Comparison of ENCODE assay signal across 27 cellular contexts in the genomic region with DNA sequence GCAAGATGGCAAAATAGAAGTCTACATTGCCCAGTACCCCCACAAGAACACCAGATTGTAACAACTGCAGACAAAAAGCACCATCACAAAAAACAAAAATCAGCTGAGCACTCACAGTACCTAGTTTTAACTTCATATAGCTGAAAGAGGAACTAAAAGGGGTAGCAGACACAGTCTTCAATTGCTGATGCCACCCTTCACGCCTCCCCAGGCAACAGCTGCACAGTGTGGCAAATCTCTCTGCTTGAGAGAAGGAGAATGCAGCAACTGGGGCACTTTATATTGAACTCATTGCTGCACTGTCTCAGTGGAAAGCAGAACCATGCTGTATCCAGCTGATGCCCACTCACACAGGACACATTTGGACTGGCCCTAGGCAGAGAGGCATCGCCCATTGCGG.
"Had no signal": no experiment of that assay in that cellular context is flagged by ENCODE, and none has a peak within 500 bp of the region (broad histone marks: within the 10 kb centered on the region; RNA-seq: fewer than 3 reads in every experiment).

No MANE protein-coding gene starts in this region.

- H3K27me3 ChIP-seq: breast epithelium, esophagus muscularis mucosa, gastrocnemius medialis, transverse colon had no signal

- H3K36me3 Mint-ChIP-seq: activated naive CD8-positive, alpha-beta T cell treated with anti-CD3 and anti-CD28 coated beads for 36 hours; stimulated activated naive B cell treated with anti-CD40 and anti-IgM and Interleukin-4, amounts not matched to agents 10 μg/mL and 1 μg/mL and 100 μg/mL, for 72 hours; T-cell had no signal

- H3K27me3 Mint-ChIP-seq: activated naive CD8-positive, alpha-beta T cell treated with anti-CD3 and anti-CD28 coated beads for 36 hours; activated T-helper 17 cell treated with anti-CD3 and anti-CD28 coated beads, Interleukin-2, amount 50 U/mL, for 72 hours; central memory CD8-positive, alpha-beta T cell; effector memory CD8-positive, alpha-beta T cell; stimulated activated naive B cell treated with anti-CD40 and anti-IgM and Interleukin-4, amounts not matched to agents 10 μg/mL and 1 μg/mL and 100 μg/mL, for 72 hours; T-cell had no signal

- H3K4me1 Mint-ChIP-seq: activated naive CD8-positive, alpha-beta T cell treated with anti-CD3 and anti-CD28 coated beads for 36 hours; activated T-helper 17 cell treated with anti-CD3 and anti-CD28 coated beads, Interleukin-2, amount 50 U/mL, for 72 hours; central memory CD8-positive, alpha-beta T cell; nephron progenitor cell; stimulated activated naive B cell treated with anti-CD40 and anti-IgM and Interleukin-4, amounts not matched to agents 10 μg/mL and 1 μg/mL and 100 μg/mL, for 72 hours; T-cell had no signal

- H3K9me3 Mint-ChIP-seq: nephron progenitor cell had no signal

- H3K9me3 ChIP-seq: breast epithelium, esophagus muscularis mucosa, gastrocnemius medialis, transverse colon had no signal

- H3K4me3 ChIP-seq: breast epithelium, esophagus muscularis mucosa, gastrocnemius medialis, transverse colon had no signal

- H3K27ac Mint-ChIP-seq: activated CD8-positive, alpha-beta T cell treated with anti-CD3 and anti-CD28 coated beads, Interleukin-2, amount 10 ng/mL, durations not matched to agents 7 days and 5 days; activated naive CD8-positive, alpha-beta T cell treated with anti-CD3 and anti-CD28 coated beads for 36 hours; activated T-helper 17 cell treated with anti-CD3 and anti-CD28 coated beads, Interleukin-2, amount 50 U/mL, for 72 hours; effector memory CD8-positive, alpha-beta T cell; nephron progenitor cell; stimulated activated naive B cell treated with anti-CD40 and anti-IgM and Interleukin-4, amounts not matched to agents 10 μg/mL and 1 μg/mL and 100 μg/mL, for 72 hours; T-cell; T-helper 2 cell treated with Interferon-gamma antibody and Interleukin-4, amounts not matched to agents 5 μg/mL and 100 μg/mL, for 36 hours had no signal

- H3K36me3 ChIP-seq: breast epithelium, esophagus muscularis mucosa, gastrocnemius medialis, transverse colon had no signal

- FAIRE-seq: colon, endothelial cell of umbilical vein, islet of Langerhans, small intestine, TTC549 had no signal

- DNase-seq: activated CD4-positive, alpha-beta T cell treated with anti-CD3 and anti-CD28 coated beads for 1 hour; activated CD4-positive, alpha-beta T cell treated with anti-CD3 and anti-CD28 coated beads, Interleukin-2, amount 50 U/mL, for 1 hour; activated CD8-positive, alpha-beta T cell treated with anti-CD3 and anti-CD28 coated beads, Interleukin-2, amount 10 ng/mL, durations not matched to agents 7 days and 5 days; activated naive CD4-positive, alpha-beta T cell treated with Interleukin-2 at 50 U/mL for 16 hours; activated naive CD8-positive, alpha-beta T cell treated with anti-CD3 and anti-CD28 coated beads for 36 hours; activated T-cell treated with anti-CD3 and anti-CD28 coated beads, Interleukin-2, amount 50 U/mL, for 1 hour; effector memory CD8-positive, alpha-beta T cell; gastrocnemius medialis; hypothalamus; left cardiac atrium; nephron progenitor cell; occipital lobe; small intestine; stimulated activated CD4-positive, alpha-beta T cell treated with anti-CD3 and anti-CD28 coated beads, Interleukin-15, amount 100 ng/mL, for 24 hours; stimulated activated CD8-positive, alpha-beta memory T cell treated with anti-CD3 and anti-CD28 coated beads, Interleukin-4, amount 100 ng/mL, for 48 hours; stimulated activated naive B cell treated with anti-CD40 and anti-IgM and Interleukin-4, amounts not matched to agents 10 μg/mL and 1 μg/mL and 100 μg/mL, for 72 hours; T-cell; transverse colon had no signal

- H3K4me3 Mint-ChIP-seq: activated CD8-positive, alpha-beta T cell treated with anti-CD3 and anti-CD28 coated beads, Interleukin-2, amount 10 ng/mL, durations not matched to agents 7 days and 5 days; activated naive CD8-positive, alpha-beta T cell treated with anti-CD3 and anti-CD28 coated beads for 36 hours; activated T-helper 17 cell treated with anti-CD3 and anti-CD28 coated beads, Interleukin-2, amount 50 U/mL, for 72 hours; central memory CD8-positive, alpha-beta T cell; effector memory CD8-positive, alpha-beta T cell; nephron progenitor cell; stimulated activated naive B cell treated with anti-CD40 and anti-IgM and Interleukin-4, amounts not matched to agents 10 μg/mL and 1 μg/mL and 100 μg/mL, for 72 hours; T-cell; T-helper 2 cell treated with Interferon-gamma antibody and Interleukin-4, amounts not matched to agents 5 μg/mL and 100 μg/mL, for 36 hours had no signal

- H3K27ac ChIP-seq: breast epithelium, esophagus muscularis mucosa, gastrocnemius medialis, transverse colon had no signal

- H3K4me1 ChIP-seq: breast epithelium, esophagus muscularis mucosa, gastrocnemius medialis, transverse colon had no signal
